In the genomic region with DNA sequence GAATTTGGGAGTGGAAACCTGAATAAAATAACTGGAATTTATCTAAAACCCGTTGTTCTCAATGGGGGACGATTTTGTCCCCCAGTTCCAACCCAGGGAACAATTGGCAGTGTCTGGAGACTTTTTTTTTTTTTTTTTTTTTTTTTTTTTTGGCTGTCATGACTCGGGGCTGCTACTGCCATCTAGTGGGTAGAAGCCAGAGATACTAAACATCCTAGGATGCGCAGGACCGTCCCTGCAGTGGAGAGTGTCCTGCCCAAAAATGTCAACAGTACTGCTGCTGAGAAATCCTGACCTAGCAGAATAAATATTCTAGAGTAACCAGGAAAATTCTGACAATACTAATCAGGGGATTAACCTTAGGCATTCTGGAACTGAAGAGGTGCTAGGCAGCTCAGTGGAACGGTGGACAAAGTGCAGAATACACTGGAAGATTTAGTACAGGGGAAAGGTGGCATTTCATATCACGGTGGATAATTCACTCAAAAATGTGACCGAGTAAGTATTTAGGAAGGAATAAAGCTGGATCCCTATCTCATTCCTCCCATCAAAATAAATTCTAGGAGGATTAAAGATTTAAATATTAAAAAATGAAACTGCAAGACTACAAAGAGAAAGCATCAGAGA, we compare ENCODE assay signal across 8 cellular contexts.
DNase-seq lines count a peak whose midpoint lies in the region; ATAC-seq and TF ChIP-seq lines count a peak whose summit lies in the region.

No MANE protein-coding gene starts in this region.

- H3K4me3 Mint-ChIP-seq in stimulated activated effector memory CD8-positive, alpha-beta T cell treated with anti-CD3 and anti-CD28 coated beads, Interleukin-12 subunit alpha, Interleukin-12 subunit beta, amount 100 ng/mL, for 72 hours, result no peak overlapping the region

- H3K9me3 Mint-ChIP-seq in stimulated activated effector memory CD8-positive, alpha-beta T cell treated with anti-CD3 and anti-CD28 coated beads, Interleukin-12 subunit alpha, Interleukin-12 subunit beta, amount 100 ng/mL, for 72 hours, result no peaks in the 10 kb centered on the region

- TF ChIP-seq CTCF in coronary artery (IDR thresholded peaks at IDR 0.05), result peak; percentile 50

- no peak overlapping the region for H3K27ac ChIP-seq in coronary artery

- H3K4me3 ChIP-seq in coronary artery, result no peak overlapping the region

- ATAC-seq in stimulated activated effector memory CD8-positive, alpha-beta T cell treated with anti-CD3 and anti-CD28 coated beads, Interleukin-12 subunit alpha, Interleukin-12 subunit beta, amount 100 ng/mL, for 72 hours, result peak; percentile 78
- ATAC-seq in HG03097 (IDR thresholded peaks at IDR 0.05; ENCODE audit: low FRiP score, unreplicated experiment), result no peak

- no peak overlapping the region for H3K27ac Mint-ChIP-seq in stimulated activated effector memory CD8-positive, alpha-beta T cell treated with anti-CD3 and anti-CD28 coated beads, Interleukin-12 subunit alpha, Interleukin-12 subunit beta, amount 100 ng/mL, for 72 hours

- no peaks in the 10 kb centered on the region for H3K36me3 Mint-ChIP-seq in stimulated activated effector memory CD8-positive, alpha-beta T cell treated with anti-CD3 and anti-CD28 coated beads, Interleukin-12 subunit alpha, Interleukin-12 subunit beta, amount 100 ng/mL, for 72 hours

- H3K4me1 Mint-ChIP-seq in stimulated activated effector memory CD8-positive, alpha-beta T cell treated with anti-CD3 and anti-CD28 coated beads, Interleukin-12 subunit alpha, Interleukin-12 subunit beta, amount 100 ng/mL, for 72 hours, result no peaks in the 10 kb centered on the region

- DNase-seq in NCI-H1417 (lab: John Stamatoyannopoulos, UW), result peak; percentile 30 to 67 (median 39)
- DNase-seq in NCI-H1417 treated with DMSO at 0.1 percent for 48 hours (lab: John Stamatoyannopoulos, UW), result no peak
- peak; percentile 13 for DNase-seq in NCI-H146 treated with DMSO at 0.1 percent for 48 hours (lab: John Stamatoyannopoulos, UW; ENCODE audit: unreplicated experiment)
- peak; percentile 15 for DNase-seq in activated CD4-positive, alpha-beta T cell treated with anti-CD3 and anti-CD28 coated beads for 1 hour
- DNase-seq in coronary artery (ENCODE audit: low spot score), result no peak
- peak; percentile 87 for DNase-seq in medulla oblongata (ENCODE audit: extremely low spot score)
- peak; percentile 42 to 75 for DNase-seq in stimulated activated effector memory CD8-positive, alpha-beta T cell treated with anti-CD3 and anti-CD28 coated beads, Interleukin-12 subunit alpha, Interleukin-12 subunit beta, amount 100 ng/mL, for 72 hours (ENCODE audit: low spot score in 2 of 2)

Comparison
In these comparisons a context has a peak if more than half of its experiments do, and no peak if none do; other contexts are left out.
1. DNase-seq: peak in NCI-H1417 (3 of 3), NCI-H146 treated with DMSO at 0.1 percent for 48 hours (single experiment), activated CD4-positive, alpha-beta T cell treated with anti-CD3 and anti-CD28 coated beads for 1 hour (single experiment), medulla oblongata (single experiment) and stimulated activated effector memory CD8-positive, alpha-beta T cell treated with anti-CD3 and anti-CD28 coated beads, Interleukin-12 subunit alpha, Interleukin-12 subunit beta, amount 100 ng/mL, for 72 hours (2 of 2); none in NCI-H1417 treated with DMSO at 0.1 percent for 48 hours (single experiment) and coronary artery (single experiment).